In genomic region chr2:33441235-33441810, GRCh38 we compare ENCODE assay signal across 8 cellular contexts. TPM values are rescaled to one million over a fixed set of nuclear protein-coding genes. Genes with fewer than 3 reads are reported as not detected.
DNase-seq lines count a peak whose midpoint lies in the region; ATAC-seq, FAIRE-seq and TF ChIP-seq lines count a peak whose summit lies in the region.

No MANE protein-coding gene starts in this region.

- no peaks in the 10 kb centered on the region for H3K9me3 Mint-ChIP-seq in type B pancreatic cell

- H3K36me3 ChIP-seq in bronchial epithelial cell (ENCODE audit: control insufficient read depth, insufficient read depth, low read length) (no peaks in the 10 kb centered on the region), kidney epithelial cell (ENCODE audit: control insufficient read depth, insufficient read depth, low read length) (no peaks in the 10 kb centered on the region)

- H3K4me3 Mint-ChIP-seq in type B pancreatic cell: no peak overlapping the region

- peak; percentile 81 for ATAC-seq in GM18870 (IDR thresholded peaks at IDR 0.05; ENCODE audit: unreplicated experiment)
- ATAC-seq in HG03378 (IDR thresholded peaks at IDR 0.05; ENCODE audit: unreplicated experiment): peak; percentile 81
- ATAC-seq in GM18520 (IDR thresholded peaks at IDR 0.05; ENCODE audit: unreplicated experiment): no peak

- no peak overlapping the region for H3K27ac Mint-ChIP-seq in type B pancreatic cell

- H3K27me3 ChIP-seq in bronchial epithelial cell (ENCODE audit: control insufficient read depth, insufficient read depth, low read length): no peaks in the 10 kb centered on the region
- no peaks in the 10 kb centered on the region for H3K27me3 ChIP-seq in kidney epithelial cell (ENCODE audit: control insufficient read depth, insufficient read depth, low read length)

- H3K27me3 Mint-ChIP-seq in type B pancreatic cell: peaks cover 6% of the 10 kb centered on the region

- TF ChIP-seq CTCF in bronchial epithelial cell (IDR thresholded peaks at IDR 0.05; ENCODE audit: insufficient read depth, low read length, severe bottlenecking) (peak; percentile 61), kidney epithelial cell (IDR thresholded peaks at IDR 0.05; ENCODE audit: insufficient read depth, low read length, poor library complexity, severe bottlenecking) (peak; percentile 84), type B pancreatic cell (conservative IDR thresholded peaks at IDR 0.05) (peak; percentile 76)

- no peak overlapping the region for H3K4me3 ChIP-seq in bronchial epithelial cell (ENCODE audit: low read depth, low read length)
- H3K4me3 ChIP-seq in kidney epithelial cell (ENCODE audit: low read depth, low read length): no peak overlapping the region

- H3K36me3 Mint-ChIP-seq in type B pancreatic cell: no peaks in the 10 kb centered on the region

- FAIRE-seq in bronchial epithelial cell (lab: Jason Lieb, UNC): no peak

- no peaks in the 10 kb centered on the region for H3K4me1 Mint-ChIP-seq in type B pancreatic cell (ENCODE audit: unreplicated experiment)

- DNase-seq in D341Med (ENCODE audit: low spot score) (peak; percentile 70), OCI-M1 (lab: John Stamatoyannopoulos, UW) (peak; percentile 71), bronchial epithelial cell (ENCODE audit: low read depth) (peak; percentile 47), kidney epithelial cell (ENCODE audit: low read depth) (no peak), type B pancreatic cell (ENCODE audit: extremely low spot score, unreplicated experiment) (no peak)

RNA-seq across cellular contexts. Expression of gene RASGRP3, which starts 35.1 kb away (rescaled TPM):
- total RNA-seq in bronchial epithelial cell (0.38 and 0.79 TPM in 2 replicates), kidney epithelial cell (6.7 and 17.6 TPM in 2 replicates), type B pancreatic cell (ENCODE audit: low replicate concordance) (0.94 and 1.1 TPM in 2 replicates)

Comparison
In these comparisons a context has a peak if more than half of its experiments do, and no peak if none do; other contexts are left out.
1. DNase-seq: peak in D341Med (single experiment), OCI-M1 (single experiment) and bronchial epithelial cell (single experiment); none in kidney epithelial cell (single experiment) and type B pancreatic cell (single experiment).
2. Peak in every context shown above with its lines, with median percentiles within 50 percentile points of each other: CTCF ChIP-seq.